1 cellular context compared by ENCODE assay signal in genomic region chr17:79847698-79848369, GRCh38.
TF ChIP-seq lines count a peak whose summit lies in the region.

No MANE protein-coding gene starts in this region.

TF ChIP-seq in HepG2, 621 proteins besides CTCF, POLR2A, EP300 and RAD21 (continued from another document and continues in another):
- TF ChIP-seq PAXIP1 (CRISPR knock-in tag; conservative IDR thresholded peaks at IDR 0.05) (peak; percentile 57), E2F1 (CRISPR knock-in tag; IDR thresholded peaks at IDR 0.05) (no peak), ZNF546 (CRISPR knock-in tag; conservative IDR thresholded peaks at IDR 0.05) (0 out of 2 replicates have a peak, but pooled peaks have one; percentile 44), IRF2 (CRISPR knock-in tag; IDR thresholded peaks at IDR 0.05) (peak; percentile 52; the same call in 1 of the 2 replicates), ZNF761 (CRISPR knock-in tag; conservative IDR thresholded peaks at IDR 0.05) (no peak), ZFP36L1 (CRISPR knock-in tag; IDR thresholded peaks at IDR 0.05) (0 out of 2 replicates have a peak, but pooled peaks have one; percentile 41), CCAR2 (optimal IDR thresholded peaks at IDR 0.05; ENCODE audit: low read depth, low read length) (no peak), MED1 (CRISPR knock-in tag; IDR thresholded peaks at IDR 0.05) (peak; percentile 62; the same call in 1 of the 2 replicates), ZNF614 (CRISPR knock-in tag; IDR thresholded peaks at IDR 0.05; ENCODE audit: borderline replicate concordance) (0 out of 2 replicates have a peak, but pooled peaks have one; percentile 33), HNRNPL (IDR thresholded peaks at IDR 0.05; ENCODE audit: low read depth, low read length) (no peak), FOXO4 (CRISPR knock-in tag; conservative IDR thresholded peaks at IDR 0.05) (0 out of 2 replicates have a peak, but pooled peaks have one; percentile 1), TAF15 (IDR thresholded peaks at IDR 0.05; ENCODE audit: low read depth, low read length, poor library complexity, severe bottlenecking) (no peak), TFE3 (CRISPR knock-in tag; IDR thresholded peaks at IDR 0.05) (0 out of 2 replicates have a peak, but pooled peaks have one; percentile 46), SAP130 (CRISPR knock-in tag; IDR thresholded peaks at IDR 0.05; ENCODE audit: low read depth) (peak; percentile 43), ZNF644 (CRISPR knock-in tag; IDR thresholded peaks at IDR 0.05; ENCODE audit: low read depth) (0 out of 2 replicates have a peak, but pooled peaks have one; percentile 51), ZNF737 (CRISPR knock-in tag; IDR thresholded peaks at IDR 0.05; ENCODE audit: borderline replicate concordance) (0 out of 2 replicates have a peak, but pooled peaks have one; percentile 77), ZBED4 (CRISPR knock-in tag; IDR thresholded peaks at IDR 0.05; ENCODE audit: borderline replicate concordance) (0 out of 2 replicates have a peak, but pooled peaks have one; percentile 37), ZNF563 (CRISPR knock-in tag; IDR thresholded peaks at IDR 0.05) (peak; percentile 76; the same call in 1 of the 2 replicates), BCLAF1 (IDR thresholded peaks at IDR 0.05) (no peak), PRPF4 (IDR thresholded peaks at IDR 0.05; ENCODE audit: low read depth, low read length, poor library complexity, severe bottlenecking) (no peak), ZNF296 (CRISPR knock-in tag; conservative IDR thresholded peaks at IDR 0.05) (0 out of 2 replicates have a peak, but pooled peaks have one; percentile 67), KAT8 (CRISPR knock-in tag; IDR thresholded peaks at IDR 0.05) (peak; percentile 49; the same call in 1 of the 2 replicates), CSRNP1 (CRISPR knock-in tag; IDR thresholded peaks at IDR 0.05) (no peak), BCL6 (CRISPR knock-in tag; IDR thresholded peaks at IDR 0.05) (peak; percentile 22; the same call in 1 of the 2 replicates)
